ENCODE assay signal across 1 cellular context in the genomic region with DNA sequence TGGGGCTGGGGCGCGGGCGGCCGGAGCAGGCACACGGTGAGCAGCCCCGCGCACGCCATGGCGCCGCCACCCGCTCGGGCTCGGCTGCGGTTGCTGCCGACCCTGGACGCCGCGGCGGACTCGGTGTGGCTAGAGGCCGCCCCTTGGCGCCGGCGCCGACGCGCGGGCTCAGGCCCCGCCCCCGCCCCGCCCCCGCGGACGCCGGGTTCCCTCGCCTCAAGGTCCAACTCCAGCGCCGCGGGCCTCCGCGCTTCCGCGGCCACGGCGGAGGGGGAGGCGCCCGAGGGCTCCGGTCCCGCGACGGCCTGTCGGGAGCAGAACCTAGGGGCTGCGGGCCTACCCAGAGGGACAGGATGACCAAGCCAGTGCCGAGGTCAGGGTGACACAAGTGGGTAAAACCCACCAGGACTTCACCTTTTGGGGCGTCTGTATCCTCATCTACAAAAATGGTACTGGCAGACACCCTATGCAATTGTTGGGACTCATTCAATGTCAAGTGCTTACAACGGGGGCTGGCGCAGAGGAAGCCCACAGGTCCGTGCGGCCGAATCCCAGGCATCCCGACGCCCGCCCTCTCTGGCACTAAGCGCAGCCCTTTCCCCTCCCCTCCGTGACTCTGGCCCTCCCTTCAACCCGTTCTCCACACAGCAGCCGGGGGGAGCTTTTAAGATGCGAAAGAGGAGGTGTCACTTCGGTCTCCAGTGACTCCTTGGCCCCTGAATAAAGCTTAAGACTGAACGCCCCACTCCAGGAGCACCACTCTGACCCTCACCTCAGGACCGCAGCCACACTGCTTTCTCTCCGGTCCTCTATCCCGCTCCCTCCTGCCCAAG.
A peak's percentile ranks its signal among the peaks of the same experiment; 100 is the strongest.
TF ChIP-seq lines count a peak whose summit lies in the region.

A gene with protein sequence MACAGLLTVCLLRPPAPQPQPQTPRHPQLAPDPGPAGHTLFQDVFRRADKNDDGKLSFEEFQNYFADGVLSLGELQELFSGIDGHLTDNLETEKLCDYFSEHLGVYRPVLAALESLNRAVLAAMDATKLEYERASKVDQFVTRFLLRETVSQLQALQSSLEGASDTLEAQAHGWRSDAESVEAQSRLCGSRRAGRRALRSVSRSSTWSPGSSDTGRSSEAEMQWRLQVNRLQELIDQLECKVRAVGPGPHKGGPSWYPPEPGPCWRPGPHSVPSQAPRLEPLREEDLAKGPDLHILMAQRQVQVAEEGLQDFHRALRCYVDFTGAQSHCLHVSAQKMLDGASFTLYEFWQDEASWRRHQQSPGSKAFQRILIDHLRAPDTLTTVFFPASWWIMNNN (minus strand): TSS at position 135 of the 833 bp plus-strand sequence. CDS start 76 bp downstream, at position 59.

TF ChIP-seq in HepG2, 621 proteins besides CTCF, POLR2A, EP300 and RAD21 (continued from another document and continues in another):
- TF ChIP-seq ZBTB34 (CRISPR knock-in tag; IDR thresholded peaks at IDR 0.05) (0 out of 2 replicates have a peak, but pooled peaks have one; percentile 65), ZNF382 (CRISPR knock-in tag; IDR thresholded peaks at IDR 0.05; ENCODE audit: borderline replicate concordance) (no peak), ZSCAN31 (CRISPR knock-in tag; IDR thresholded peaks at IDR 0.05; ENCODE audit: low read depth) (no peak), ATF3 (CRISPR knock-in tag; IDR thresholded peaks at IDR 0.05) (peak; percentile 4; the same call in 1 of the 2 replicates), TBX2 (CRISPR knock-in tag; IDR thresholded peaks at IDR 0.05; ENCODE audit: borderline replicate concordance) (peak; percentile 73; the same call in 1 of the 2 replicates), ZNF317 (CRISPR knock-in tag; IDR thresholded peaks at IDR 0.05) (peak; percentile 65; the same call in 1 of the 2 replicates), ZNF770 (CRISPR knock-in tag; IDR thresholded peaks at IDR 0.05) (peak; percentile 82), NBN (conservative IDR thresholded peaks at IDR 0.05) (no peak), ARID4A (CRISPR knock-in tag; IDR thresholded peaks at IDR 0.05; ENCODE audit: borderline replicate concordance) (peak; percentile 59), ZNF790 (CRISPR knock-in tag; IDR thresholded peaks at IDR 0.05; ENCODE audit: borderline replicate concordance) (no peak; the same call in 1 of the 2 replicates), HDAC6 (IDR thresholded peaks at IDR 0.05; ENCODE audit: low read depth, low read length) (no peak), RFX1 (IDR thresholded peaks at IDR 0.05) (no peak), SCMH1 (CRISPR knock-in tag; IDR thresholded peaks at IDR 0.05; ENCODE audit: borderline replicate concordance) (no peak), PLRG1 (conservative IDR thresholded peaks at IDR 0.05) (no peak), IKZF4 (CRISPR knock-in tag; IDR thresholded peaks at IDR 0.05; ENCODE audit: borderline replicate concordance, low read depth, not compliant biosample characterization) (peak; percentile 31), HNRNPK (IDR thresholded peaks at IDR 0.05; ENCODE audit: low read depth, low read length, poor library complexity, severe bottlenecking) (no peak), ZNF501 (CRISPR knock-in tag; IDR thresholded peaks at IDR 0.05) (peak; percentile 74), ZNF570 (CRISPR knock-in tag; IDR thresholded peaks at IDR 0.05; ENCODE audit: borderline replicate concordance) (no peak), ZSCAN20 (CRISPR knock-in tag; IDR thresholded peaks at IDR 0.05; ENCODE audit: borderline replicate concordance) (peak; percentile 82; the same call in 1 of the 2 replicates), SETDB1 (CRISPR knock-in tag; IDR thresholded peaks at IDR 0.05; ENCODE audit: borderline replicate concordance) (no peak), CEBPG (CRISPR knock-in tag; IDR thresholded peaks at IDR 0.05) (no peak), ZNF839 (CRISPR knock-in tag; IDR thresholded peaks at IDR 0.05; ENCODE audit: borderline replicate concordance) (peak; percentile 18; the same call in 1 of the 2 replicates), KDM4B (CRISPR knock-in tag; IDR thresholded peaks at IDR 0.05) (peak; percentile 65; the same call in 1 of the 2 replicates), FOXM1 (CRISPR knock-in tag; IDR thresholded peaks at IDR 0.05) (no peak), GLMP (CRISPR knock-in tag; IDR thresholded peaks at IDR 0.05; ENCODE audit: borderline replicate concordance) (no peak), PHF5A (CRISPR knock-in tag; IDR thresholded peaks at IDR 0.05; ENCODE audit: low read depth, unreplicated experiment) (peak; percentile 43), YEATS2 (CRISPR knock-in tag; IDR thresholded peaks at IDR 0.05; ENCODE audit: borderline replicate concordance) (peak; percentile 63)
- TF ChIP-seq, protein P1, sequence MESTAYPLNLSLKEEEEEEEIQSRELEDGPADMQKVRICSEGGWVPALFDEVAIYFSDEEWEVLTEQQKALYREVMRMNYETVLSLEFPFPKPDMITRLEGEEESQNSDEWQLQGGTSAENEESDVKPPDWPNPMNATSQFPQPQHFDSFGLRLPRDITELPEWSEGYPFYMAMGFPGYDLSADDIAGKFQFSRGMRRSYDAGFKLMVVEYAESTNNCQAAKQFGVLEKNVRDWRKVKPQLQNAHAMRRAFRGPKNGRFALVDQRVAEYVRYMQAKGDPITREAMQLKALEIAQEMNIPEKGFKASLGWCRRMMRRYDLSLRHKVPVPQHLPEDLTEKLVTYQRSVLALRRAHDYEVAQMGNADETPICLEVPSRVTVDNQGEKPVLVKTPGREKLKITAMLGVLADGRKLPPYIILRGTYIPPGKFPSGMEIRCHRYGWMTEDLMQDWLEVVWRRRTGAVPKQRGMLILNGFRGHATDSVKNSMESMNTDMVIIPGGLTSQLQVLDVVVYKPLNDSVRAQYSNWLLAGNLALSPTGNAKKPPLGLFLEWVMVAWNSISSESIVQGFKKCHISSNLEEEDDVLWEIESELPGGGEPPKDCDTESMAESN (CRISPR knock-in tag; conservative IDR thresholded peaks at IDR 0.05): peak; percentile 5
- TF ChIP-seq, protein P2, sequence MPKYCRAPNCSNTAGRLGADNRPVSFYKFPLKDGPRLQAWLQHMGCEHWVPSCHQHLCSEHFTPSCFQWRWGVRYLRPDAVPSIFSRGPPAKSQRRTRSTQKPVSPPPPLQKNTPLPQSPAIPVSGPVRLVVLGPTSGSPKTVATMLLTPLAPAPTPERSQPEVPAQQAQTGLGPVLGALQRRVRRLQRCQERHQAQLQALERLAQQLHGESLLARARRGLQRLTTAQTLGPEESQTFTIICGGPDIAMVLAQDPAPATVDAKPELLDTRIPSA (CRISPR knock-in tag; IDR thresholded peaks at IDR 0.05; ENCODE audit: borderline replicate concordance): no peak
- TF ChIP-seq, protein P3, sequence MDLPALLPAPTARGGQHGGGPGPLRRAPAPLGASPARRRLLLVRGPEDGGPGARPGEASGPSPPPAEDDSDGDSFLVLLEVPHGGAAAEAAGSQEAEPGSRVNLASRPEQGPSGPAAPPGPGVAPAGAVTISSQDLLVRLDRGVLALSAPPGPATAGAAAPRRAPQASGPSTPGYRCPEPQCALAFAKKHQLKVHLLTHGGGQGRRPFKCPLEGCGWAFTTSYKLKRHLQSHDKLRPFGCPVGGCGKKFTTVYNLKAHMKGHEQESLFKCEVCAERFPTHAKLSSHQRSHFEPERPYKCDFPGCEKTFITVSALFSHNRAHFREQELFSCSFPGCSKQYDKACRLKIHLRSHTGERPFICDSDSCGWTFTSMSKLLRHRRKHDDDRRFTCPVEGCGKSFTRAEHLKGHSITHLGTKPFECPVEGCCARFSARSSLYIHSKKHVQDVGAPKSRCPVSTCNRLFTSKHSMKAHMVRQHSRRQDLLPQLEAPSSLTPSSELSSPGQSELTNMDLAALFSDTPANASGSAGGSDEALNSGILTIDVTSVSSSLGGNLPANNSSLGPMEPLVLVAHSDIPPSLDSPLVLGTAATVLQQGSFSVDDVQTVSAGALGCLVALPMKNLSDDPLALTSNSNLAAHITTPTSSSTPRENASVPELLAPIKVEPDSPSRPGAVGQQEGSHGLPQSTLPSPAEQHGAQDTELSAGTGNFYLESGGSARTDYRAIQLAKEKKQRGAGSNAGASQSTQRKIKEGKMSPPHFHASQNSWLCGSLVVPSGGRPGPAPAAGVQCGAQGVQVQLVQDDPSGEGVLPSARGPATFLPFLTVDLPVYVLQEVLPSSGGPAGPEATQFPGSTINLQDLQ (CRISPR knock-in tag; IDR thresholded peaks at IDR 0.05): no peak; the same call in 1 of the 2 replicates
